8 cellular contexts compared by ENCODE assay signal in genomic region chr5:107476783-107477182, GRCh38.
DNase-seq lines count a peak whose midpoint lies in the region; ATAC-seq and TF ChIP-seq lines count a peak whose summit lies in the region.

No MANE protein-coding gene starts in this region.

- H3K27me3 ChIP-seq in brain microvascular endothelial cell (replicated peaks) (no peaks in the 10 kb centered on the region), BE2C (no peaks in the 10 kb centered on the region)

- DNase-seq in GM12865 (ENCODE audit: low read depth) (peak; percentile 95), brain microvascular endothelial cell (peak; percentile 74), renal cortical epithelial cell (ENCODE audit: low read depth) (peak; percentile 76), HPDE6-E6E7 (ENCODE audit: extremely low spot score) (no peak), BE2C (no peak), NCI-H1105 treated with DMSO at 0.1 percent for 48 hours (lab: John Stamatoyannopoulos, UW) (no peak)

- H3K36me3 ChIP-seq in brain microvascular endothelial cell (replicated peaks), result no peaks in the 10 kb centered on the region
- no peaks in the 10 kb centered on the region for H3K36me3 ChIP-seq in BE2C

- ATAC-seq in GM21360 (IDR thresholded peaks at IDR 0.05; ENCODE audit: unreplicated experiment), result peak; percentile 97
- ATAC-seq in HG03520 (IDR thresholded peaks at IDR 0.05; ENCODE audit: unreplicated experiment), result peak; percentile 93

- H3K9me3 ChIP-seq in BE2C, result no peaks in the 10 kb centered on the region

- H3K27ac ChIP-seq in brain microvascular endothelial cell, result peak overlapping the region; percentile 17

- TF ChIP-seq CTCF in GM12865 (IDR thresholded peaks at IDR 0.05; ENCODE audit: insufficient read depth, low read depth, low read length, missing control alignments), result no peak
- TF ChIP-seq CTCF in brain microvascular endothelial cell (IDR thresholded peaks at IDR 0.05; ENCODE audit: low read depth, low read length, missing control alignments), result no peak
- no peak for TF ChIP-seq CTCF in BE2C (IDR thresholded peaks at IDR 0.05; ENCODE audit: low read depth, low read length)

- in situ Hi-C loops in brain microvascular endothelial cell (cut with HindIII; ENCODE audit: low pct_ligation_motif_present, low sequenced_read_pairs), result no loop called here

- H3K4me3 ChIP-seq in GM12865 (ENCODE audit: low read depth, low read length) (peak overlapping the region; percentile 2; the same call in 1 of the 2 replicates), brain microvascular endothelial cell (ENCODE audit: low read depth, low read length) (no peak overlapping the region), BE2C (ENCODE audit: low read depth, low read length) (no peak overlapping the region)

- peaks cover 8% of the 10 kb centered on the region for H3K4me1 ChIP-seq in BE2C

Comparison
In these comparisons a context has a peak if more than half of its experiments do, and no peak if none do; other contexts are left out.
1. DNase-seq: peak in GM12865 (single experiment), brain microvascular endothelial cell (single experiment) and renal cortical epithelial cell (single experiment); none in HPDE6-E6E7 (single experiment), BE2C (single experiment) and NCI-H1105 treated with DMSO at 0.1 percent for 48 hours (single experiment).